1 cellular context compared by ENCODE assay signal in genomic region chr19:7625763-7626372, GRCh38.
TF ChIP-seq lines count a peak whose summit lies in the region.

No MANE protein-coding gene starts in this region.

TF ChIP-seq in GM12878, 131 proteins besides CTCF, POLR2A, EP300 and RAD21:
- TF ChIP-seq, protein P1, sequence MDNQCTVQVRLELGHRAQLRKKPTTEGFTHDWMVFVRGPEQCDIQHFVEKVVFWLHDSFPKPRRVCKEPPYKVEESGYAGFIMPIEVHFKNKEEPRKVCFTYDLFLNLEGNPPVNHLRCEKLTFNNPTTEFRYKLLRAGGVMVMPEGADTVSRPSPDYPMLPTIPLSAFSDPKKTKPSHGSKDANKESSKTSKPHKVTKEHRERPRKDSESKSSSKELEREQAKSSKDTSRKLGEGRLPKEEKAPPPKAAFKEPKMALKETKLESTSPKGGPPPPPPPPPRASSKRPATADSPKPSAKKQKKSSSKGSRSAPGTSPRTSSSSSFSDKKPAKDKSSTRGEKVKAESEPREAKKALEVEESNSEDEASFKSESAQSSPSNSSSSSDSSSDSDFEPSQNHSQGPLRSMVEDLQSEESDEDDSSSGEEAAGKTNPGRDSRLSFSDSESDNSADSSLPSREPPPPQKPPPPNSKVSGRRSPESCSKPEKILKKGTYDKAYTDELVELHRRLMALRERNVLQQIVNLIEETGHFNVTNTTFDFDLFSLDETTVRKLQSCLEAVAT (IDR thresholded peaks at IDR 0.05), result 0 out of 2 replicates have a peak, but pooled peaks have one; percentile 20
- TF ChIP-seq IKZF1 (conservative IDR thresholded peaks at IDR 0.05) (no peak), POLR2AphosphoS5 (IDR thresholded peaks at IDR 0.05; ENCODE audit: low read length) (0 out of 2 replicates have a peak, but pooled peaks have one; percentile 4)
